ENCODE assay signal across 25 cellular contexts in the genomic region with DNA sequence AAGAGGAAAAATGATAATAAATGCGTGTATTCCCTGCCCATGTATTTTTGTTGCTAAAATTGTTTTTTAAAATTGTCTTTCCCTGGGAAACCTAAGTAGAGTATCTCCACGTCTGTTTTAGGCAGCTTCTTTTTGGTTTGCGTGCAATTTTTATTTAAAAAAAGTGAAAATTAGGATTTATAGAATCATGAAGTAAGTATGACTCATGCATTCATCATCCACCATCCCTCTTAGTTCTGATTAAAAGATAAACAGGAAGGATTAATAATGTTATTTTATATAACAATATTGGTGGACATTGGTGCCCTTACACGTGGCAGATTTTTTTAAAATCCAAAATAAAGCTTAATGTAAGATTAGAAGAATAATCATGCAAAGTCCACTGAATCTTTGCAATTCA.
DNase-seq lines count a peak whose midpoint lies in the region; ATAC-seq, FAIRE-seq and TF ChIP-seq lines count a peak whose summit lies in the region.
"Had no signal": no experiment of that assay in that cellular context is flagged by ENCODE, and none has a peak within 500 bp of the region (broad histone marks: within the 10 kb centered on the region; RNA-seq: fewer than 3 reads in every experiment).

No MANE protein-coding gene starts in this region.

- no peaks in the 10 kb centered on the region for H3K9me1 ChIP-seq in endothelial cell of umbilical vein (replicated peaks; ENCODE audit: control insufficient read depth, extremely low read depth, insufficient read depth, low read length)

- no peaks in the 10 kb centered on the region for H3K79me2 ChIP-seq in GM23338 (replicated peaks; ENCODE audit: insufficient read depth)
- no peaks in the 10 kb centered on the region for H3K79me2 ChIP-seq in endothelial cell of umbilical vein (ENCODE audit: control insufficient read depth, insufficient read depth, low read length)

- dilution Hi-C loops in endothelial cell of umbilical vein (cut with MboI; ENCODE audit: extremely low pct_ligation_motif_present, low sequenced_read_pairs): no loop called here

- TF ChIP-seq EP300 in A549 (IDR thresholded peaks at IDR 0.05): no peak

- H3K9me3 Mint-ChIP-seq in GM23338: no peaks in the 10 kb centered on the region
- H3K9me3 Mint-ChIP-seq: CD14-positive monocyte; CD4-positive, alpha-beta memory T cell; CD4-positive, CD25-positive, alpha-beta regulatory T cell; CD8-positive, alpha-beta memory T cell had no signal

- peaks cover 5% of the 10 kb centered on the region; the same call in 1 of the 2 replicates for H3K9me2 ChIP-seq in GM23338 (ENCODE audit: insufficient read depth)

- H3K36me3 ChIP-seq in GM23338 (ENCODE audit: insufficient read depth) (no peaks in the 10 kb centered on the region), endothelial cell of umbilical vein (ENCODE audit: control insufficient read depth in 2 of 2, extremely low read depth in 1 of 2, insufficient read depth in 2 of 2, low read length in 2 of 2) (no peaks in the 10 kb centered on the region)
- H3K36me3 ChIP-seq: BE2C, BLaER1 had no signal

- 17% methylated on average over 4 of the region's 4 CpGs for WGBS in A549 (ENCODE audit: missing lambda C conversion rate)

- no peak for TF ChIP-seq POLR2A in A549 (IDR thresholded peaks at IDR 0.05; ENCODE audit: low read length)
- no peak for TF ChIP-seq POLR2A in endothelial cell of umbilical vein (IDR thresholded peaks at IDR 0.05; ENCODE audit: low read depth, low read length)

- no peaks in the 10 kb centered on the region for H3K27me3 ChIP-seq in GM23338 (ENCODE audit: insufficient read depth)
- no peaks in the 10 kb centered on the region for H3K27me3 ChIP-seq in endothelial cell of umbilical vein (ENCODE audit: control insufficient read depth in 2 of 2, insufficient read depth in 2 of 2, low read length in 2 of 2)
- H3K27me3 ChIP-seq: BE2C, BLaER1 had no signal

- no peaks in the 10 kb centered on the region for H3K27me3 Mint-ChIP-seq in GM23338 (ENCODE audit: insufficient read depth, low read depth, poor library complexity)
- H3K27me3 Mint-ChIP-seq: CD4-positive, alpha-beta memory T cell had no signal

- H3K27ac ChIP-seq in A549 (no peak overlapping the region), GM23338 (ENCODE audit: low read depth) (0 out of 2 replicates have a peak overlapping the region, but pooled peaks have one; percentile 14), endothelial cell of umbilical vein (ENCODE audit: insufficient read depth, low read depth, low read length) (no peak overlapping the region)
- H3K27ac ChIP-seq: 22Rv1, BLaER1 had no signal

- no peaks in the 10 kb centered on the region for H3K36me3 Mint-ChIP-seq in GM23338 (ENCODE audit: low read depth)
- H3K36me3 Mint-ChIP-seq: CD14-positive monocyte; CD4-positive, alpha-beta memory T cell; CD4-positive, CD25-positive, alpha-beta regulatory T cell; CD8-positive, alpha-beta memory T cell had no signal

- FAIRE-seq in A549 (lab: Jason Lieb, UNC): no peak
- FAIRE-seq in endothelial cell of umbilical vein (lab: Jason Lieb, UNC): no peak
- FAIRE-seq: G401.6, GM12891, GM19239 had no signal

- no peak for TF ChIP-seq RAD21 in A549 (conservative IDR thresholded peaks at IDR 0.05 in 1 of 2, IDR thresholded peaks at IDR 0.05 in 1 of 2)

- H2AFZ ChIP-seq in GM23338 (no peak overlapping the region), endothelial cell of umbilical vein (ENCODE audit: low read depth, low read length) (no peak overlapping the region)

- BruUV-seq in endothelial cell of umbilical vein (replicated peaks; lab: Mats Ljungman, UMichigan): no TSS peak

- H3K4me1 ChIP-seq in A549: no peaks in the 10 kb centered on the region
- no peaks in the 10 kb centered on the region for H3K4me1 ChIP-seq in GM23338 (ENCODE audit: insufficient read depth)
- H3K4me1 ChIP-seq in endothelial cell of umbilical vein (ENCODE audit: control insufficient read depth, extremely low read depth, insufficient read depth, low read length): no peaks in the 10 kb centered on the region
- H3K4me1 ChIP-seq: BE2C had no signal

- no peak overlapping the region for H3K4me3 Mint-ChIP-seq in GM23338
- H3K4me3 Mint-ChIP-seq: CD14-positive monocyte; CD4-positive, alpha-beta memory T cell; CD4-positive, CD25-positive, alpha-beta regulatory T cell; CD8-positive, alpha-beta memory T cell had no signal

- CTCF ChIA-PET in A549 (lab: Yijun Ruan, JAX): interaction anchor here (1.4 kb wide), 1 partner anchor 11 kb away, joined by 4 read pairs; no protein-coding TSS in a partner anchor
- CTCF ChIA-PET in endothelial cell of umbilical vein (lab: Charles Lee): no interaction called here

- no peaks in the 10 kb centered on the region for H3K4me1 Mint-ChIP-seq in GM23338
- H3K4me1 Mint-ChIP-seq: CD14-positive monocyte; CD4-positive, CD25-positive, alpha-beta regulatory T cell; CD8-positive, alpha-beta memory T cell had no signal

- no peak overlapping the region for H3K9ac ChIP-seq in endothelial cell of umbilical vein (replicated peaks; ENCODE audit: extremely low read depth, insufficient read depth, low read length)
- H3K9ac ChIP-seq: BLaER1 had no signal

- H3K27ac Mint-ChIP-seq in GM23338: no peak overlapping the region
- H3K27ac Mint-ChIP-seq: CD14-positive monocyte; CD4-positive, alpha-beta memory T cell; CD4-positive, CD25-positive, alpha-beta regulatory T cell; CD8-positive, alpha-beta memory T cell had no signal

- no peaks in the 10 kb centered on the region for H4K20me1 ChIP-seq in GM23338 (replicated peaks; ENCODE audit: insufficient read depth)
- no peaks in the 10 kb centered on the region for H4K20me1 ChIP-seq in endothelial cell of umbilical vein (replicated peaks; ENCODE audit: control insufficient read depth, extremely low read depth, insufficient read depth, low read length)
- H4K20me1 ChIP-seq: BLaER1 had no signal

- H3K9me3 ChIP-seq in A549: no peaks in the 10 kb centered on the region
- H3K9me3 ChIP-seq in endothelial cell of umbilical vein (replicated peaks; ENCODE audit: control insufficient read depth, insufficient read depth, low read length): peaks cover 3% of the 10 kb centered on the region
- H3K9me3 ChIP-seq: BE2C, BLaER1 had no signal

- ATAC-seq in A549 (no peak), GM23338 (no peak)

- TF ChIP-seq CTCF in A549 (IDR thresholded peaks at IDR 0.05) (no peak), GM23338 (conservative IDR thresholded peaks at IDR 0.05; ENCODE audit: low read depth in 2 of 2) (no peak), endothelial cell of umbilical vein (IDR thresholded peaks at IDR 0.05; ENCODE audit: extremely low read depth in 1 of 2, insufficient read depth in 1 of 2, low read depth in 1 of 2, low read length in 2 of 2) (no peak)

- H3K4me2 ChIP-seq in A549: no peak overlapping the region
- no peak overlapping the region for H3K4me2 ChIP-seq in GM23338
- no peak overlapping the region for H3K4me2 ChIP-seq in endothelial cell of umbilical vein (ENCODE audit: insufficient read depth, low read length)

- DNase-seq in A549 (ENCODE audit: low read depth in 1 of 2, low spot score in 1 of 2): no peak
- no peak for DNase-seq in GM23338 (ENCODE audit: low spot score)
- DNase-seq in endothelial cell of umbilical vein (ENCODE audit: low read depth, low spot score): no peak
- DNase-seq in NCI-H446 treated with DMSO at 0.1 percent for 48 hours (lab: John Stamatoyannopoulos, UW): no peak
- DNase-seq in effector CD8-positive, alpha-beta T cell (lab: John Stamatoyannopoulos, UW): no peak
- DNase-seq: ACHN; BE2C; C1 segment of cervical spinal cord; CD4-positive, alpha-beta memory T cell; CD4-positive, CD25-positive, alpha-beta regulatory T cell; CD8-positive, alpha-beta memory T cell; COR-L47; DMS 273 treated with DMSO at 0.1 percent for 48 hours; DMS153; DMS53; DMS79; DND-41; EL; GF-D8 had no signal

- POLR2A ChIA-PET in A549 (lab: Yijun Ruan, JAX): no interaction called here
- POLR2A ChIA-PET in endothelial cell of umbilical vein (lab: Charles Lee): no interaction called here

- H3K4me3 ChIP-seq in A549 (no peak overlapping the region), GM23338 (no peak overlapping the region), endothelial cell of umbilical vein (replicated peaks in 1 of 3; ENCODE audit: insufficient read depth in 1 of 3, low read depth in 1 of 3, low read length in 3 of 3) (no peak overlapping the region)
- H3K4me3 ChIP-seq: BLaER1 had no signal

- H3F3A ChIP-seq in GM23338 (replicated peaks; ENCODE audit: low read depth): no peaks in the 10 kb centered on the region

- intact Hi-C loops in endothelial cell of umbilical vein (cut with micrococcal nuclease): no loop called here

TF ChIP-seq in A549, 52 proteins besides CTCF, POLR2A, EP300 and RAD21:
- no peak for TF ChIP-seq FOSL2 (IDR thresholded peaks at IDR 0.05)
- peak; percentile 63 for TF ChIP-seq FOSL2 (CRISPR knock-in tag; IDR thresholded peaks at IDR 0.05)
- TF ChIP-seq ZFP36 (IDR thresholded peaks at IDR 0.05; ENCODE audit: borderline replicate concordance, partially characterized antibody): no peak

TF ChIP-seq in GM23338, 12 proteins besides CTCF, POLR2A, EP300 and RAD21 (continues in another document):
- TF ChIP-seq CREB1 (CRISPR knock-in tag; IDR thresholded peaks at IDR 0.05; ENCODE audit: low read depth) (no peak), STAT1 (IDR thresholded peaks at IDR 0.05; ENCODE audit: unreplicated experiment) (no peak), ZNF114 (CRISPR knock-in tag; IDR thresholded peaks at IDR 0.05) (no peak), POLR2AphosphoS5 (IDR thresholded peaks at IDR 0.05; ENCODE audit: low read depth) (no peak)

TF ChIP-seq in endothelial cell of umbilical vein, 7 proteins besides CTCF, POLR2A, EP300 and RAD21:
- TF ChIP-seq POLR2AphosphoS5 (IDR thresholded peaks at IDR 0.05; ENCODE audit: insufficient read depth, low read depth, low read length): no peak
- peak; percentile 8 for TF ChIP-seq JUN (IDR thresholded peaks at IDR 0.05; ENCODE audit: borderline replicate concordance, insufficient read depth, insufficient read length, low read depth)
TF ChIP-seq in endothelial cell of umbilical vein: peak in this region for 1.
